Comparison of ENCODE assay signal across 10 cellular contexts in genomic region chr11:8917157-8917820, GRCh38. TPM values are rescaled to one million over a fixed set of nuclear protein-coding genes. Genes with fewer than 3 reads are reported as not detected.
A peak's percentile ranks its signal among the peaks of the same experiment; 100 is the strongest.
DNase-seq lines count a peak whose midpoint lies in the region; ATAC-seq and TF ChIP-seq lines count a peak whose summit lies in the region.
"Had no signal": no experiment of that assay in that cellular context is flagged by ENCODE, and none has a peak within 500 bp of the region (broad histone marks: within the 10 kb centered on the region; RNA-seq: fewer than 3 reads in every experiment).

No MANE protein-coding gene starts in this region.

- H3K4me1 ChIP-seq in duodenal mucosa (ENCODE audit: control insufficient read depth in 1 of 2, insufficient read depth in 2 of 2, low read length in 2 of 2) = peaks cover 12 to 13% of the 10 kb centered on the region in 2 donors

- no peak overlapping the region for H3K4me3 ChIP-seq in duodenal mucosa (ENCODE audit: low read depth in 1 of 2, low read length in 2 of 2)

- DNase-seq in A172 (ENCODE audit: low spot score) (peak; percentile 92), LoVo (ENCODE audit: low spot score) (peak; percentile 15), mucosa of gallbladder (ENCODE audit: low spot score) (peak; percentile 46)
- DNase-seq in stimulated activated CD4-positive, alpha-beta T cell treated with anti-CD3 and anti-CD28 coated beads, Interleukin-4, amount 100 ng/mL, for 24 hours = no peak
- DNase-seq: activated CD8-positive, alpha-beta T cell treated with anti-CD3 and anti-CD28 coated beads, Interleukin-2, amount 10 ng/mL, durations not matched to agents 7 days and 5 days; NCI-H1694 had no signal

- peaks cover under 1 to 51% of the 10 kb centered on the region in 2 donors for H3K36me3 ChIP-seq in duodenal mucosa (ENCODE audit: control insufficient read depth in 1 of 2, insufficient read depth in 2 of 2, low read length in 2 of 2)

- no peak for TF ChIP-seq POLR2A in GM18505 (IDR thresholded peaks at IDR 0.05; ENCODE audit: borderline replicate concordance, extremely low read depth, insufficient read depth, insufficient read length)

- peak overlapping the region; percentile 5 for H3K27ac ChIP-seq in duodenal mucosa (ENCODE audit: low read depth, low read length)

- no peaks in the 10 kb centered on the region for H3K27me3 ChIP-seq in duodenal mucosa (ENCODE audit: control insufficient read depth in 1 of 2, insufficient read depth in 2 of 2, low read length in 2 of 2)

- ATAC-seq in HG02852 (IDR thresholded peaks at IDR 0.05; ENCODE audit: unreplicated experiment) (no peak), GM18505 (IDR thresholded peaks at IDR 0.05; ENCODE audit: unreplicated experiment) (no peak), HG02981 (IDR thresholded peaks at IDR 0.05; ENCODE audit: unreplicated experiment) (no peak)
- ATAC-seq: activated CD8-positive, alpha-beta T cell treated with anti-CD3 and anti-CD28 coated beads, Interleukin-2, amount 10 ng/mL, durations not matched to agents 7 days and 5 days had no signal

- no peak overlapping the region for H3K9ac ChIP-seq in duodenal mucosa (ENCODE audit: low read depth in 1 of 2, low read length in 2 of 2)

- no peaks in the 10 kb centered on the region for H3K9me3 ChIP-seq in duodenal mucosa (ENCODE audit: control insufficient read depth in 1 of 2, low read length in 2 of 2)

RNA-seq across cellular contexts. Expression of gene AKIP1, which starts 6.3 kb away (rescaled TPM):
- total RNA-seq in A172 (2014; rRNA removed; shearing (Covaris generic)) = 126 and 130 TPM in 2 replicates
- 29.8 TPM for total RNA-seq in mucosa of gallbladder

RNA-seq across cellular contexts. Expression of gene C11orf16, which starts 15.5 kb away (rescaled TPM):
- 0.31 TPM in 1 of 2 replicates, not detected in the other for total RNA-seq in A172 (2014; rRNA removed; shearing (Covaris generic))
- not detected for total RNA-seq in mucosa of gallbladder
- total RNA-seq: activated CD8-positive, alpha-beta T cell treated with anti-CD3 and anti-CD28 coated beads, Interleukin-2, amount 10 ng/mL, durations not matched to agents 7 days and 5 days had no signal

RNA-seq across cellular contexts. Expression of gene ASCL3, which starts 25.5 kb away (rescaled TPM):
- total RNA-seq in A172 (2014; rRNA removed; shearing (Covaris generic)) = not detected in 2 replicates
- not detected for total RNA-seq in mucosa of gallbladder
- total RNA-seq: activated CD8-positive, alpha-beta T cell treated with anti-CD3 and anti-CD28 coated beads, Interleukin-2, amount 10 ng/mL, durations not matched to agents 7 days and 5 days had no signal

RNA-seq across cellular contexts. Expression of gene TMEM9B, which starts 47.0 kb away (rescaled TPM):
- 61.6 and 66.5 TPM in 2 replicates for total RNA-seq in A172 (2014; rRNA removed; shearing (Covaris generic))
- total RNA-seq in mucosa of gallbladder = 50.9 TPM
